ENCODE assay signal across 14 cellular contexts in the genomic region with DNA sequence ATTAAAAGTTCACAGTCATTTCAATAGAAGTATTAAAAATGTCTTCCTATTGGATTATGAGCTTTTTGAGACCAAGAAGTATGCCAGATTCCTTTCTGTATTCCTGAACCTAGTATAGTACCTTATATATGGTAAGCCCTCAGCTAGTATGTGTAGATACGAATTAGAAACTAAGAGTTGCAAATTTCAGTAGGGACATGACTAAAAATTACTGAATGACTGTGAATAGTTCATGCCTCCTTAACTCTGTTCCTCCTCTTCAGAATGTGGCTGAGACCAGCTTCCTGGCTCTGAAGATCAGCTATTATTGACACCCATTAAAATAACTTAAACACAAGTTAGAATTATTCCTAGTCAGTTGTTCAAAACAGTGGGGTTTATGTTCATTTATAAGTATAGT. TPM values are rescaled to one million over a fixed set of nuclear protein-coding genes. Genes with fewer than 3 reads are reported as not detected.
DNase-seq lines count a peak whose midpoint lies in the region; ATAC-seq lines count a peak whose summit lies in the region.
"Had no signal": no experiment of that assay in that cellular context is flagged by ENCODE, and none has a peak within 500 bp of the region (broad histone marks: within the 10 kb centered on the region; RNA-seq: fewer than 3 reads in every experiment).

No MANE protein-coding gene starts in this region.

- no peaks in the 10 kb centered on the region for H3K9me3 Mint-ChIP-seq in activated T-cell treated with anti-CD3 and anti-CD28 coated beads, Interleukin-2, amount 50 U/mL, for 4 hours
- no peaks in the 10 kb centered on the region for H3K9me3 Mint-ChIP-seq in stimulated activated effector memory CD8-positive, alpha-beta T cell treated with anti-CD3 and anti-CD28 coated beads, Interleukin-12 subunit alpha, Interleukin-12 subunit beta, amount 100 ng/mL, for 72 hours
- no peaks in the 10 kb centered on the region for H3K9me3 Mint-ChIP-seq in T-cell
- H3K9me3 Mint-ChIP-seq: CD4-positive, alpha-beta memory T cell had no signal

- H3K4me3 Mint-ChIP-seq in activated T-cell treated with anti-CD3 and anti-CD28 coated beads, Interleukin-2, amount 50 U/mL, for 4 hours = no peak overlapping the region
- no peak overlapping the region for H3K4me3 Mint-ChIP-seq in stimulated activated effector memory CD8-positive, alpha-beta T cell treated with anti-CD3 and anti-CD28 coated beads, Interleukin-12 subunit alpha, Interleukin-12 subunit beta, amount 100 ng/mL, for 72 hours
- no peak overlapping the region for H3K4me3 Mint-ChIP-seq in T-cell
- H3K4me3 Mint-ChIP-seq: CD4-positive, alpha-beta memory T cell had no signal

- no peak overlapping the region for H3K27ac Mint-ChIP-seq in stimulated activated effector memory CD8-positive, alpha-beta T cell treated with anti-CD3 and anti-CD28 coated beads, Interleukin-12 subunit alpha, Interleukin-12 subunit beta, amount 100 ng/mL, for 72 hours
- H3K27ac Mint-ChIP-seq in T-cell = no peak overlapping the region

- H3K27me3 Mint-ChIP-seq in activated T-cell treated with anti-CD3 and anti-CD28 coated beads, Interleukin-2, amount 50 U/mL, for 4 hours (ENCODE audit: low read depth) = no peaks in the 10 kb centered on the region
- no peaks in the 10 kb centered on the region for H3K27me3 Mint-ChIP-seq in T-cell
- H3K27me3 Mint-ChIP-seq: CD4-positive, alpha-beta memory T cell had no signal

- peaks cover 21% of the 10 kb centered on the region for H3K4me1 Mint-ChIP-seq in activated T-cell treated with anti-CD3 and anti-CD28 coated beads, Interleukin-2, amount 50 U/mL, for 4 hours (ENCODE audit: low read depth)
- H3K4me1 Mint-ChIP-seq in stimulated activated effector memory CD8-positive, alpha-beta T cell treated with anti-CD3 and anti-CD28 coated beads, Interleukin-12 subunit alpha, Interleukin-12 subunit beta, amount 100 ng/mL, for 72 hours = peaks cover 29% of the 10 kb centered on the region
- peaks cover 31 to 37% (median 33%) of the 10 kb centered on the region in 3 donors for H3K4me1 Mint-ChIP-seq in T-cell

- CTCF ChIA-PET in T-cell (lab: Charles Lee) = interaction anchor here in 1 of 2 donors (0.6 to 4.7 kb wide), 3 partner anchors 19 to 122 kb away, joined by 3 to 32 read pairs (median 5); a partner anchor contains a TSS

- ATAC-seq in activated T-cell treated with anti-CD3 and anti-CD28 coated beads, Interleukin-2, amount 50 U/mL, for 4 hours = peak; percentile 41 to 43
- ATAC-seq in GM21526 (IDR thresholded peaks at IDR 0.05; ENCODE audit: low FRiP score, unreplicated experiment) (peak; percentile 57), HG03095 (IDR thresholded peaks at IDR 0.05; ENCODE audit: unreplicated experiment) (peak; percentile 75), T-cell (replicated peaks in 1 of 4) (no peak)
- ATAC-seq in stimulated activated effector memory CD8-positive, alpha-beta T cell treated with anti-CD3 and anti-CD28 coated beads, Interleukin-12 subunit alpha, Interleukin-12 subunit beta, amount 100 ng/mL, for 72 hours = peak; percentile 82

- POLR2A ChIA-PET in T-cell (lab: Charles Lee) = interaction anchor here in 1 of 2 donors (0.5 kb wide), 1 partner anchor 12 kb away, joined by 3 read pairs; no protein-coding TSS in a partner anchor

- DNase-seq in activated T-cell treated with anti-CD3 and anti-CD28 coated beads, Interleukin-2, amount 50 U/mL, for 4 hours = no peak
- no peak for DNase-seq in activated T-cell treated with anti-CD3 and anti-CD28 coated beads, Interleukin-2, amount 50 U/mL, for 48 hours
- no peak for DNase-seq in stimulated activated effector memory CD8-positive, alpha-beta T cell treated with anti-CD3 and anti-CD28 coated beads, Interleukin-12 subunit alpha, Interleukin-12 subunit beta, amount 100 ng/mL, for 72 hours (ENCODE audit: low spot score in 2 of 2)
- DNase-seq in Kasumi-1 (lab: John Stamatoyannopoulos, UW) (no peak), T-cell (no peak), NK-92 (lab: John Stamatoyannopoulos, UW; ENCODE audit: unreplicated experiment) (no peak)
- DNase-seq: activated CD4-positive, CD25-positive, alpha-beta regulatory T cell treated with anti-CD3 and anti-CD28 coated beads, Interleukin-2, amount 50 U/mL, for 72 hours; amygdala; CD4-positive, alpha-beta memory T cell; head of caudate nucleus; NCI-H510A treated with DMSO at 0.1 percent for 48 hours; substantia nigra had no signal

- peaks cover 4% of the 10 kb centered on the region for H3K36me3 Mint-ChIP-seq in activated T-cell treated with anti-CD3 and anti-CD28 coated beads, Interleukin-2, amount 50 U/mL, for 4 hours (ENCODE audit: insufficient read depth)
- H3K36me3 Mint-ChIP-seq in stimulated activated effector memory CD8-positive, alpha-beta T cell treated with anti-CD3 and anti-CD28 coated beads, Interleukin-12 subunit alpha, Interleukin-12 subunit beta, amount 100 ng/mL, for 72 hours = peaks cover 52% of the 10 kb centered on the region
- H3K36me3 Mint-ChIP-seq in T-cell = peaks cover 16% of the 10 kb centered on the region

RNA-seq across cellular contexts. Expression of a gene that starts 19.7 kb away (rescaled TPM):
- 10 to 100 TPM; 33.6 to 35.6 (median 34.4) TPM for total RNA-seq in activated T-cell treated with anti-CD3 and anti-CD28 coated beads, Interleukin-2, amount 50 U/mL, for 4 hours
- total RNA-seq in T-cell = 10 to 100 TPM; 72.9 to 78.3 (median 76.0) TPM

RNA-seq across cellular contexts. Expression of a gene that starts 34.2 kb away (rescaled TPM):
- total RNA-seq in activated T-cell treated with anti-CD3 and anti-CD28 coated beads, Interleukin-2, amount 50 U/mL, for 4 hours = 10 to 100 TPM; 22.2 to 25.6 (median 25.4) TPM
- 10 to 100 TPM; 22.2 to 58.3 (median 25.5) TPM for total RNA-seq in T-cell

RNA-seq across cellular contexts. Expression of a gene that starts 40.6 kb away (rescaled TPM):
- total RNA-seq in activated T-cell treated with anti-CD3 and anti-CD28 coated beads, Interleukin-2, amount 50 U/mL, for 4 hours = 1 to 10 TPM in 2 of 3 donors, under 1 TPM in 1; 0.69 to 1.3 (median 1.2) TPM
- under 1 TPM in 1 of 5 donors, not detected in 4; 0.23 TPM for total RNA-seq in T-cell
- total RNA-seq: CD4-positive, alpha-beta memory T cell had no signal

Comparison
In these comparisons a context has a peak if more than half of its experiments do, and no peak if none do; other contexts are left out.
1. ATAC-seq: peak in activated T-cell treated with anti-CD3 and anti-CD28 coated beads, Interleukin-2, amount 50 U/mL, for 4 hours (2 of 2), GM21526 (single experiment), HG03095 (single experiment) and stimulated activated effector memory CD8-positive, alpha-beta T cell treated with anti-CD3 and anti-CD28 coated beads, Interleukin-12 subunit alpha, Interleukin-12 subunit beta, amount 100 ng/mL, for 72 hours (single experiment); none in T-cell (0 of 4).